In genomic region chr7:96402913-96403312, GRCh38 we compare ENCODE assay signal across 9 cellular contexts.
"Had no signal": no experiment of that assay in that cellular context is flagged by ENCODE, and none has a peak within 500 bp of the region (broad histone marks: within the 10 kb centered on the region; RNA-seq: fewer than 3 reads in every experiment).

No MANE protein-coding gene starts in this region.

- H3K9ac ChIP-seq: GM23248 had no signal

- H3K4me3 Mint-ChIP-seq: HFFc6 had no signal

- H3K9me3 Mint-ChIP-seq: HFFc6 had no signal

- DNase-seq: GM23248, GOT3, H7, HFFc6, IMR-90, KG1 had no signal

- ATAC-seq: K562 had no signal

- H3K9me3 ChIP-seq: HAP-1 had no signal

- H3K27ac ChIP-seq: GM23248, HL-60 had no signal

- H3K4me3 ChIP-seq: GM23248, HAP-1, K562 had no signal

- FAIRE-seq: K562 had no signal

- H2AFZ ChIP-seq: GM23248 had no signal

- H3K36me3 ChIP-seq: HAP-1 had no signal

- H3K27ac Mint-ChIP-seq: HFFc6 had no signal
